24 cellular contexts compared by ENCODE assay signal in genomic region chr16:549544-550263, GRCh38. TPM values are rescaled to one million over a fixed set of nuclear protein-coding genes. Genes with fewer than 3 reads are reported as not detected.
DNase-seq lines count a peak whose midpoint lies in the region; ATAC-seq, FAIRE-seq and TF ChIP-seq lines count a peak whose summit lies in the region.
"Had no signal": no experiment of that assay in that cellular context is flagged by ENCODE, and none has a peak within 500 bp of the region (broad histone marks: within the 10 kb centered on the region; RNA-seq: fewer than 3 reads in every experiment).

No MANE protein-coding gene starts in this region.

- H3K27ac ChIP-seq in HCT116 (ENCODE audit: low read depth, low read length): no peak overlapping the region
- H3K27ac ChIP-seq in K562 (ENCODE audit: extremely low read depth, low read depth, low read length): no peak overlapping the region
- H3K27ac ChIP-seq: tibial artery had no signal

- H3K79me2 ChIP-seq in HCT116 (ENCODE audit: insufficient read depth, low read length) (no peaks in the 10 kb centered on the region), K562 (ENCODE audit: control insufficient read depth, insufficient read depth, low read length) (peaks cover 34% of the 10 kb centered on the region)

- H3K9ac ChIP-seq in HCT116 (ENCODE audit: low read length) (no peak overlapping the region), K562 (ENCODE audit: insufficient read depth in 1 of 2, low read depth in 2 of 2, low read length in 2 of 2) (no peak overlapping the region; a peak in 1 of 4 replicates)

- RAD21 ChIA-PET in HCT116 (lab: Charles Lee; ENCODE audit: low non-redundant PET in 1 of 2, low total read pairs in 2 of 2, uncharacterized antibody in 2 of 2, unreplicated experiment in 2 of 2): no interaction called here

- 90% methylated on average over 11 of the region's 54 CpGs for WGBS in K562 (ENCODE audit: insufficient coverage, low coverage, missing lambda C conversion rate)

- no TSS peak for BruUV-seq in HCT116 (replicated peaks; lab: Mats Ljungman, UMichigan)
- no TSS peak for BruUV-seq in K562 (replicated peaks; lab: Mats Ljungman, UMichigan)

- H2AFZ ChIP-seq in HCT116 (ENCODE audit: low read depth, low read length, poor library complexity, severe bottlenecking): no peak overlapping the region
- no peak overlapping the region for H2AFZ ChIP-seq in K562 (ENCODE audit: low read depth, low read length)

- H3K27me3 ChIP-seq in BJ (ENCODE audit: control insufficient read depth, insufficient read depth, low read length) (no peaks in the 10 kb centered on the region), HCT116 (ENCODE audit: insufficient read depth, low read length) (no peaks in the 10 kb centered on the region), K562 (ENCODE audit: control insufficient read depth in 2 of 2, insufficient read depth in 2 of 2, low read length in 2 of 2) (no peaks in the 10 kb centered on the region)
- H3K27me3 ChIP-seq: tibial artery had no signal

- H3K36me3 ChIP-seq in BJ (ENCODE audit: control insufficient read depth, insufficient read depth, low read length) (peaks cover 27% of the 10 kb centered on the region), HCT116 (ENCODE audit: control insufficient read depth in 1 of 2, insufficient read depth in 2 of 2, low read length in 2 of 2) (no peaks in the 10 kb centered on the region), K562 (ENCODE audit: control insufficient read depth, insufficient read depth, low read length) (peaks cover 83% of the 10 kb centered on the region; the same call in 1 of the 3 replicates)

- in situ Hi-C loops in K562 (cut with MboI) (no loop called here), GM13976 (cut with MboI; ENCODE audit: low sequenced_read_pairs, unreplicated experiment) (no loop called here)

- H3K4me3 ChIP-seq in BJ (ENCODE audit: low read depth, low read length) (no peak overlapping the region), HCT116 (replicated peaks in 1 of 2; ENCODE audit: low read depth in 1 of 2, low read length in 2 of 2) (no peak overlapping the region), K562 (no peak overlapping the region)
- H3K4me3 ChIP-seq: tibial artery had no signal

- H3K4me1 ChIP-seq in HCT116 (ENCODE audit: control insufficient read depth in 1 of 2, insufficient read depth in 2 of 2, low read length in 2 of 2) (no peaks in the 10 kb centered on the region), K562 (replicated peaks in 1 of 2; ENCODE audit: control insufficient read depth in 2 of 2, insufficient read depth in 2 of 2, low read length in 2 of 2) (peaks cover 0 to 47% of the 10 kb centered on the region in 2 experiments; a peak in 2 of 5 replicates)
- H3K4me1 ChIP-seq: tibial artery had no signal

- no peaks in the 10 kb centered on the region for H3K9me3 ChIP-seq in HCT116 (ENCODE audit: control insufficient read depth in 1 of 2, insufficient read depth in 1 of 2, low read depth in 1 of 2, low read length in 2 of 2)
- H3K9me3 ChIP-seq in K562 (replicated peaks; ENCODE audit: control insufficient read depth, insufficient read depth, low read depth, low read length): no peaks in the 10 kb centered on the region
- H3K9me3 ChIP-seq: tibial artery had no signal

- CTCF ChIA-PET in BJ (lab: Yijun Ruan, JAX) (no interaction called here), HCT116 (lab: Charles Lee) (no interaction called here), K562 (lab: Yijun Ruan, JAX; ENCODE audit: low intra/inter-chr PET ratio) (no interaction called here)

- ATAC-seq in HCT116 (0 out of 2 replicates have a peak, but pooled peaks have one; percentile 12), K562 (no peak), HG02588 (IDR thresholded peaks at IDR 0.05; ENCODE audit: unreplicated experiment) (no peak)
- ATAC-seq: activated CD8-positive, alpha-beta T cell treated with anti-CD3 and anti-CD28 coated beads, Interleukin-2, amount 10 ng/mL, durations not matched to agents 7 days and 5 days; left lobe of liver had no signal

- no peak for DNase-seq in BJ (ENCODE audit: low read depth)
- no peak for DNase-seq in HCT116 (ENCODE audit: low read depth, low spot score)
- no peak for DNase-seq in K562 (ENCODE audit: extremely low read depth in 1 of 4, low spot score in 3 of 4)
- peak; percentile 78 for DNase-seq in iPS-NIHi7 (ENCODE audit: extremely low spot score)
- DNase-seq in NOMO-1 treated with dmso at 0.1 percent for 144 hours (lab: John Stamatoyannopoulos, UW; ENCODE audit: unreplicated experiment): no peak
- DNase-seq in cardiac septum (ENCODE audit: low spot score): no peak
- no peak for DNase-seq in GM13976 (ENCODE audit: low spot score)
- DNase-seq: activated CD8-positive, alpha-beta T cell treated with anti-CD3 and anti-CD28 coated beads, Interleukin-2, amount 10 ng/mL, durations not matched to agents 7 days and 5 days; activated naive CD4-positive, alpha-beta T cell; activated T-cell treated with anti-CD3 and anti-CD28 coated beads, Interleukin-2, amount 50 U/mL, for 24 hours; CD4-positive, alpha-beta T cell; central memory CD4-positive, alpha-beta T cell; DMS53; NCI-H187 treated with DMSO at 0.1 percent for 48 hours; NCI-H2227 treated with DMSO at 0.1 percent for 48 hours; stimulated activated CD4-positive, alpha-beta T cell treated with anti-CD3 and anti-CD28 coated beads, Interleukin-2, amount 100 ng/mL, for 24 hours; tibial artery had no signal

- TF ChIP-seq CTCF in BJ (IDR thresholded peaks at IDR 0.05; ENCODE audit: insufficient read depth, low read depth, low read length) (peak; percentile 20; the same call in 1 of the 2 replicates), HCT116 (IDR thresholded peaks at IDR 0.05 in 2 of 3, conservative IDR thresholded peaks at IDR 0.05 in 1 of 3; ENCODE audit: borderline replicate concordance in 1 of 3, insufficient read depth in 1 of 3, low read depth in 2 of 3, low read length in 2 of 3) (peak in 2 of 3 experiments; percentile 15 to 19; a peak in 1 of 6 replicates), K562 (IDR thresholded peaks at IDR 0.05 in 2 of 3, conservative IDR thresholded peaks at IDR 0.05 in 1 of 3; ENCODE audit: insufficient read depth in 2 of 3, low read depth in 1 of 3, low read length in 3 of 3) (no peak; a peak in 1 of 6 replicates), GM13976 (IDR thresholded peaks at IDR 0.05; ENCODE audit: borderline replicate concordance, control extremely low read depth, extremely low read depth, insufficient read depth, missing control alignments) (no peak)

- TF ChIP-seq RAD21 in HCT116 (IDR thresholded peaks at IDR 0.05; ENCODE audit: low read depth): no peak
- no peak for TF ChIP-seq RAD21 in K562 (CRISPR knock-in tag; conservative IDR thresholded peaks at IDR 0.05 in 1 of 2, IDR thresholded peaks at IDR 0.05 in 1 of 2)

- FAIRE-seq in K562 (lab: Jason Lieb, UNC): no peak
- FAIRE-seq: RCC 7860 had no signal

- TF ChIP-seq POLR2A in HCT116 (IDR thresholded peaks at IDR 0.05; ENCODE audit: borderline replicate concordance, extremely low read depth, insufficient read depth, insufficient read length) (no peak), K562 (conservative IDR thresholded peaks at IDR 0.05) (no peak)

- H4K20me1 ChIP-seq in HCT116 (ENCODE audit: insufficient read depth) (no peaks in the 10 kb centered on the region), K562 (replicated peaks; ENCODE audit: control insufficient read depth, insufficient read depth, low read length) (0 out of 2 replicates have a peak, but pooled peaks cover 7% of the 10 kb centered on the region)

- H3K4me2 ChIP-seq in HCT116 (ENCODE audit: low read length): no peak overlapping the region
- no peak overlapping the region for H3K4me2 ChIP-seq in K562 (ENCODE audit: insufficient read depth, low read length)

- H3K9me2 ChIP-seq in HCT116 (ENCODE audit: insufficient read depth): no peaks in the 10 kb centered on the region

- intact Hi-C loops in HCT116 (cut with micrococcal nuclease) (no loop called here), K562 (cut with micrococcal nuclease) (no loop called here), cardiac septum (cut with DNase I) (no loop called here)

- no peaks in the 10 kb centered on the region for H3K9me1 ChIP-seq in K562 (ENCODE audit: control insufficient read depth, insufficient read depth, low read length)

- POLR2A ChIA-PET in BJ (lab: Charles Lee) (no interaction called here), HCT116 (lab: Charles Lee) (no interaction called here), K562 (lab: Yijun Ruan, JAX) (interaction anchor here (1.0 kb wide), 1 partner anchor 40 kb away, joined by 3 read pairs; the partner anchor contains the start of gene RAB40C)

- TF ChIP-seq EP300 in K562 (IDR thresholded peaks at IDR 0.05; ENCODE audit: low read length): no peak

RNA-seq across cellular contexts. Expression of gene PRR35, which starts 10.5 kb away (rescaled TPM):
- not detected in 2 replicates for polyA plus RNA-seq in BJ (2011; rRNA removed)
- polyA minus RNA-seq in BJ (2011; rRNA and poly(A)+ RNA removed): not detected in 2 replicates
- not detected for total RNA-seq in HCT116 (2021; ENCODE audit: unreplicated experiment)
- not detected in 2 replicates for polyA plus RNA-seq in HCT116 (2012)
- total RNA-seq in K562 (2011; cell fraction: chromatin; rRNA removed; ENCODE audit: low replicate concordance): 0.18 and 0.79 TPM in 2 replicates
- 0.66 and 1.3 TPM in 2 replicates for total RNA-seq in K562 (2011; cell fraction: nucleolus; rRNA removed)
- 0.29 and 0.53 TPM in 2 replicates for total RNA-seq in K562 (2011; cell fraction: nucleoplasm; rRNA removed)
- total RNA-seq in K562 (2014; rRNA removed): 0.41 and 0.45 TPM in 2 replicates
- not detected in 2 replicates for total RNA-seq in K562 (2014; rRNA removed; fragmentation: Illumina TruSeq; extraction: Trizol)
- total RNA-seq in K562 (2015; rRNA removed; fragmentation: Illumina TruSeq; extraction: Trizol): 0.08 TPM in 1 of 2 replicates, not detected in the other
- 0.18 and 0.42 TPM in 2 replicates for total RNA-seq in K562 (2021)
- 0.09 and 0.17 TPM in 2 replicates for polyA plus RNA-seq in K562 (2011; rRNA removed)
- polyA plus RNA-seq in K562 (2011; cell fraction: cytosol; rRNA removed): 0.07 and 1.2 TPM in 2 replicates
- 0.20 and 2.2 TPM in 2 replicates for polyA plus RNA-seq in K562 (2011; cell fraction: nucleus; rRNA removed)
- polyA plus RNA-seq in K562 (2012): 0.09 and 0.14 TPM in 2 replicates
- polyA plus RNA-seq in K562 (2014; fragmentation: Illumina TruSeq; extraction: Trizol): 0.07 TPM in 1 of 2 replicates, not detected in the other
- polyA plus RNA-seq in K562 (2014; fragmentation: Nextera tagmentation; extraction: Ambion mirVana): not detected
- polyA plus RNA-seq in K562 (2014; rRNA removed): 0.15 and 0.24 TPM in 2 replicates
- not detected in 2 replicates for polyA minus RNA-seq in K562 (2011; rRNA and poly(A)+ RNA removed)
- not detected in 2 replicates for polyA minus RNA-seq in K562 (2011; cell fraction: cytosol; rRNA and poly(A)+ RNA removed)
- 0.27 TPM in 1 of 2 replicates, not detected in the other for polyA minus RNA-seq in K562 (2011; cell fraction: nucleus; rRNA and poly(A)+ RNA removed)
- not detected for total RNA-seq in cardiac septum
- total RNA-seq: activated CD8-positive, alpha-beta T cell treated with anti-CD3 and anti-CD28 coated beads, Interleukin-2, amount 10 ng/mL, durations not matched to agents 7 days and 5 days; CD4-positive, alpha-beta T cell; left lobe of liver; posterior vena cava; SK-MEL-5; skeletal muscle tissue had no signal
- polyA plus RNA-seq: neural cell had no signal

RNA-seq across cellular contexts. Expression of gene NHLRC4, which starts 17.1 kb away (rescaled TPM):
- 0.31 and 0.66 TPM in 2 replicates for polyA plus RNA-seq in BJ (2011; rRNA removed)
- polyA minus RNA-seq in BJ (2011; rRNA and poly(A)+ RNA removed): 0.15 and 0.24 TPM in 2 replicates
- 0.22 TPM for total RNA-seq in HCT116 (2021; ENCODE audit: unreplicated experiment)
- polyA plus RNA-seq in HCT116 (2012): 0.18 TPM in 1 of 2 replicates, not detected in the other
- 3.1 and 8.5 TPM in 2 replicates for total RNA-seq in K562 (2011; cell fraction: chromatin; rRNA removed; ENCODE audit: low replicate concordance)
- total RNA-seq in K562 (2011; cell fraction: nucleolus; rRNA removed): 8.4 and 8.8 TPM in 2 replicates
- 5.0 TPM in 2 replicates for total RNA-seq in K562 (2011; cell fraction: nucleoplasm; rRNA removed)
- total RNA-seq in K562 (2014; rRNA removed): 2.6 and 3.1 TPM in 2 replicates
- 0.47 and 0.48 TPM in 2 replicates for total RNA-seq in K562 (2014; rRNA removed; fragmentation: Illumina TruSeq; extraction: Trizol)
- 1.2 and 1.3 TPM in 2 replicates for total RNA-seq in K562 (2015; rRNA removed; fragmentation: Illumina TruSeq; extraction: Trizol)
- 2.0 and 3.0 TPM in 2 replicates for total RNA-seq in K562 (2021)
- 1.3 and 1.7 TPM in 2 replicates for polyA plus RNA-seq in K562 (2011; rRNA removed)
- 2.0 and 4.5 TPM in 2 replicates for polyA plus RNA-seq in K562 (2011; cell fraction: cytosol; rRNA removed)
- polyA plus RNA-seq in K562 (2011; cell fraction: nucleus; rRNA removed): 6.2 and 8.3 TPM in 2 replicates
- 1.7 and 7.2 TPM in 2 replicates for polyA plus RNA-seq in K562 (2012)
- polyA plus RNA-seq in K562 (2014; fragmentation: Illumina TruSeq; extraction: Trizol): 0.24 and 1.1 TPM in 2 replicates
- polyA plus RNA-seq in K562 (2014; fragmentation: Nextera tagmentation; extraction: Ambion mirVana): not detected
- 3.2 and 3.7 TPM in 2 replicates for polyA plus RNA-seq in K562 (2014; rRNA removed)
- polyA minus RNA-seq in K562 (2011; rRNA and poly(A)+ RNA removed): 0.39 and 0.51 TPM in 2 replicates
- 1.3 TPM in 1 of 2 replicates, not detected in the other for polyA minus RNA-seq in K562 (2011; cell fraction: cytosol; rRNA and poly(A)+ RNA removed)
- 6.5 and 8.1 TPM in 2 replicates for polyA minus RNA-seq in K562 (2011; cell fraction: nucleus; rRNA and poly(A)+ RNA removed)
- total RNA-seq in cardiac septum: 0.30 TPM
- polyA plus RNA-seq: neural cell had no signal

RNA-seq across cellular contexts. Expression of gene PIGQ, which starts 20.1 kb away (rescaled TPM):
- 15.4 and 26.6 TPM in 2 replicates for polyA plus RNA-seq in BJ (2011; rRNA removed)
- 16.2 and 27.6 TPM in 2 replicates for polyA minus RNA-seq in BJ (2011; rRNA and poly(A)+ RNA removed)
- 21.0 TPM for total RNA-seq in HCT116 (2021; ENCODE audit: unreplicated experiment)
- 9.8 and 10.9 TPM in 2 replicates for polyA plus RNA-seq in HCT116 (2012)
- 51.8 and 208 TPM in 2 replicates for total RNA-seq in K562 (2011; cell fraction: chromatin; rRNA removed; ENCODE audit: low replicate concordance)
- total RNA-seq in K562 (2011; cell fraction: nucleolus; rRNA removed): 193 and 220 TPM in 2 replicates
- 84.0 and 92.9 TPM in 2 replicates for total RNA-seq in K562 (2011; cell fraction: nucleoplasm; rRNA removed)
- 30.7 and 36.1 TPM in 2 replicates for total RNA-seq in K562 (2014; rRNA removed)
- 2.3 and 3.4 TPM in 2 replicates for total RNA-seq in K562 (2014; rRNA removed; fragmentation: Illumina TruSeq; extraction: Trizol)
- total RNA-seq in K562 (2015; rRNA removed; fragmentation: Illumina TruSeq; extraction: Trizol): 14.1 and 14.3 TPM in 2 replicates
- total RNA-seq in K562 (2021): 43.7 and 49.6 TPM in 2 replicates
- 11.2 and 19.4 TPM in 2 replicates for polyA plus RNA-seq in K562 (2011; rRNA removed)
- 15.7 and 51.3 TPM in 2 replicates for polyA plus RNA-seq in K562 (2011; cell fraction: cytosol; rRNA removed)
- 84.7 and 175 TPM in 2 replicates for polyA plus RNA-seq in K562 (2011; cell fraction: nucleus; rRNA removed)
- 22.2 and 33.3 TPM in 2 replicates for polyA plus RNA-seq in K562 (2012)
- 11.7 and 21.9 TPM in 2 replicates for polyA plus RNA-seq in K562 (2014; fragmentation: Illumina TruSeq; extraction: Trizol)
- 1 to 10 TPM in 1 of 2 experiments, under 1 TPM in 1; 0.20 to 2.5 TPM for polyA plus RNA-seq in K562 (2014; fragmentation: Nextera tagmentation; extraction: Ambion mirVana)
- polyA plus RNA-seq in K562 (2014; rRNA removed): 42.1 and 42.3 TPM in 2 replicates
- 9.6 and 17.9 TPM in 2 replicates for polyA minus RNA-seq in K562 (2011; rRNA and poly(A)+ RNA removed)
- 11.2 and 15.5 TPM in 2 replicates for polyA minus RNA-seq in K562 (2011; cell fraction: cytosol; rRNA and poly(A)+ RNA removed)
- polyA minus RNA-seq in K562 (2011; cell fraction: nucleus; rRNA and poly(A)+ RNA removed): 33.2 and 44.4 TPM in 2 replicates
- total RNA-seq in cardiac septum: 25.5 TPM

RNA-seq across cellular contexts. Expression of gene CAPN15, which starts 22.2 kb away (rescaled TPM):
- polyA plus RNA-seq in BJ (2011; rRNA removed) (8.4 and 12.9 TPM in 2 replicates), K562 (2011; rRNA removed) (14.2 and 20.5 TPM in 2 replicates), K562 (2014; fragmentation: Illumina TruSeq; extraction: Trizol) (4.9 and 23.2 TPM in 2 replicates), K562 (2014; fragmentation: Nextera tagmentation; extraction: Ambion mirVana) (under 1 TPM; 0.62 to 0.77 TPM), K562 (2014; rRNA removed) (50.2 and 52.3 TPM in 2 replicates)
- polyA minus RNA-seq in BJ (2011; rRNA and poly(A)+ RNA removed): 6.6 and 11.6 TPM in 2 replicates
- total RNA-seq in HCT116 (2021; ENCODE audit: unreplicated experiment) (39.0 TPM), K562 (2014; rRNA removed) (63.2 and 81.8 TPM in 2 replicates), K562 (2014; rRNA removed; fragmentation: Illumina TruSeq; extraction: Trizol) (4.2 and 4.3 TPM in 2 replicates), K562 (2015; rRNA removed; fragmentation: Illumina TruSeq; extraction: Trizol) (26.1 and 28.1 TPM in 2 replicates), K562 (2021) (105 and 111 TPM in 2 replicates), cardiac septum (18.5 TPM)
- 17.9 and 22.9 TPM in 2 replicates for polyA plus RNA-seq in HCT116 (2012)
- total RNA-seq in K562 (2011; cell fraction: chromatin; rRNA removed; ENCODE audit: low replicate concordance): 95.0 and 335 TPM in 2 replicates
- 221 and 227 TPM in 2 replicates for total RNA-seq in K562 (2011; cell fraction: nucleolus; rRNA removed)
- 99.2 and 108 TPM in 2 replicates for total RNA-seq in K562 (2011; cell fraction: nucleoplasm; rRNA removed)
- 20.0 and 89.6 TPM in 2 replicates for polyA plus RNA-seq in K562 (2011; cell fraction: cytosol; rRNA removed)
- 120 and 194 TPM in 2 replicates for polyA plus RNA-seq in K562 (2011; cell fraction: nucleus; rRNA removed)
- polyA plus RNA-seq in K562 (2012): 43.4 and 45.5 TPM in 2 replicates
- 5.4 and 12.8 TPM in 2 replicates for polyA minus RNA-seq in K562 (2011; rRNA and poly(A)+ RNA removed)
- 69.7 and 71.5 TPM in 2 replicates for polyA minus RNA-seq in K562 (2011; cell fraction: cytosol; rRNA and poly(A)+ RNA removed)
- 29.7 and 35.1 TPM in 2 replicates for polyA minus RNA-seq in K562 (2011; cell fraction: nucleus; rRNA and poly(A)+ RNA removed)

RNA-seq across cellular contexts. Expression of gene RAB40C, which starts 40.2 kb away (rescaled TPM):
- polyA plus RNA-seq in BJ (2011; rRNA removed) (6.5 and 7.6 TPM in 2 replicates), K562 (2011; rRNA removed) (8.7 and 10.9 TPM in 2 replicates), K562 (2014; fragmentation: Illumina TruSeq; extraction: Trizol) (5.6 and 13.3 TPM in 2 replicates), K562 (2014; fragmentation: Nextera tagmentation; extraction: Ambion mirVana) (under 1 TPM; 0.17 to 0.50 TPM), K562 (2014; rRNA removed) (20.9 and 22.3 TPM in 2 replicates)
- polyA minus RNA-seq in BJ (2011; rRNA and poly(A)+ RNA removed): 6.9 and 7.0 TPM in 2 replicates
- total RNA-seq in HCT116 (2021; ENCODE audit: unreplicated experiment) (14.1 TPM), K562 (2014; rRNA removed) (22.3 and 26.0 TPM in 2 replicates), K562 (2014; rRNA removed; fragmentation: Illumina TruSeq; extraction: Trizol) (1.9 and 2.5 TPM in 2 replicates), K562 (2015; rRNA removed; fragmentation: Illumina TruSeq; extraction: Trizol) (10.1 and 11.4 TPM in 2 replicates), K562 (2021) (23.4 and 25.3 TPM in 2 replicates), cardiac septum (19.4 TPM)
- 15.1 and 18.8 TPM in 2 replicates for polyA plus RNA-seq in HCT116 (2012)
- total RNA-seq in K562 (2011; cell fraction: chromatin; rRNA removed; ENCODE audit: low replicate concordance): 10.6 and 36.6 TPM in 2 replicates
- 24.2 and 24.8 TPM in 2 replicates for total RNA-seq in K562 (2011; cell fraction: nucleolus; rRNA removed)
- 15.5 and 15.6 TPM in 2 replicates for total RNA-seq in K562 (2011; cell fraction: nucleoplasm; rRNA removed)
- polyA plus RNA-seq in K562 (2011; cell fraction: cytosol; rRNA removed): 15.6 and 35.2 TPM in 2 replicates
- polyA plus RNA-seq in K562 (2011; cell fraction: nucleus; rRNA removed): 22.1 and 35.1 TPM in 2 replicates
- 15.7 and 28.1 TPM in 2 replicates for polyA plus RNA-seq in K562 (2012)
- polyA minus RNA-seq in K562 (2011; rRNA and poly(A)+ RNA removed): 2.9 and 5.0 TPM in 2 replicates
- polyA minus RNA-seq in K562 (2011; cell fraction: cytosol; rRNA and poly(A)+ RNA removed): 10.3 and 15.5 TPM in 2 replicates
- polyA minus RNA-seq in K562 (2011; cell fraction: nucleus; rRNA and poly(A)+ RNA removed): 4.8 and 5.1 TPM in 2 replicates

Comparison
In these comparisons a context has a peak if more than half of its experiments do, and no peak if none do; other contexts are left out.
1. CTCF ChIP-seq: peak in BJ (single experiment) and HCT116 (2 of 3); none in K562 (0 of 3) and GM13976 (single experiment).